Comparison of ENCODE assay signal across 23 cellular contexts in the genomic region with DNA sequence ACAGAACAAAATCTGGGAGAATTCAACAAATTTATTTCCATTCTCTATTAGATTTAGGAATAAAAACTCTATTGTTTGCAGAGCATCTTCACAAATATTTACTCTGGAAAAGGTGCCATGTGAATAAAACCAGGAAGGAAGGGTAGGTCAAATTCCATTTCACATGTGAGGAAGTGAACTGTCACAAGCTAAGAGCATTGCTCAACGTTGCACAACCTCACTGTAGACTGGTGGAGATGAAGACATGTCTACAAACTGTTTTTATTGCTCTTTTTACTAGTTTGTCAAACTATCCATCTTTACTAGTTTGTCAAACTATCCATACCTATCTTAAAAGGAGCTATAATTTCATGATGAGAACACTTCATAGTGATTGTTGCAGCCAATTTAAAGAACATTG.
A peak's percentile ranks its signal among the peaks of the same experiment; 100 is the strongest.
DNase-seq lines count a peak whose midpoint lies in the region; ATAC-seq and TF ChIP-seq lines count a peak whose summit lies in the region.
"Had no signal": no experiment of that assay in that cellular context is flagged by ENCODE, and none has a peak within 500 bp of the region (broad histone marks: within the 10 kb centered on the region; RNA-seq: fewer than 3 reads in every experiment).

No MANE protein-coding gene starts in this region.

- intact Hi-C loops in naive thymus-derived CD4-positive, alpha-beta T cell (cut with micrococcal nuclease) = no loop called here

- WGBS in liver = 6% methylated on average over 1 of the region's 1 CpG

- no peaks in the 10 kb centered on the region for H3K27me3 Mint-ChIP-seq in naive thymus-derived CD4-positive, alpha-beta T cell

- no peaks in the 10 kb centered on the region for H3K36me3 Mint-ChIP-seq in naive thymus-derived CD4-positive, alpha-beta T cell

- TF ChIP-seq RAD21 in liver (IDR thresholded peaks at IDR 0.05) = peak; percentile 55 to 63

- no peak overlapping the region for H3K27ac ChIP-seq in liver (ENCODE audit: low read depth in 1 of 2, low read length in 2 of 2)
- H3K27ac ChIP-seq in naive thymus-derived CD4-positive, alpha-beta T cell (ENCODE audit: low read depth, low read length) = no peak overlapping the region
- H3K27ac ChIP-seq: left ventricle myocardium inferior, Peyer's patch, stomach, upper lobe of left lung had no signal

- H3K9me3 Mint-ChIP-seq in naive thymus-derived CD4-positive, alpha-beta T cell = peaks cover 0 to 9% (median 0%) of the 10 kb centered on the region in 11 donors
- H3K9me3 Mint-ChIP-seq: activated T-cell treated with anti-CD3 and anti-CD28 coated beads, Interleukin-2, amount 50 U/mL, for 4 hours; H9 had no signal

- H3K4me1 ChIP-seq in adipocyte (ENCODE audit: control insufficient read depth, insufficient read depth, low read length) (no peaks in the 10 kb centered on the region), liver (ENCODE audit: control insufficient read depth in 4 of 4, insufficient read depth in 4 of 4, low read length in 3 of 4) (peaks cover 0 to 7% (median 3%) of the 10 kb centered on the region in 4 donors)
- H3K4me1 ChIP-seq in naive thymus-derived CD4-positive, alpha-beta T cell (ENCODE audit: control insufficient read depth in 2 of 2, insufficient read depth in 2 of 2, low read length in 2 of 2) = no peaks in the 10 kb centered on the region
- H3K4me1 ChIP-seq: left ventricle myocardium inferior, Peyer's patch, stomach, upper lobe of left lung had no signal

- POLR2A ChIA-PET in naive thymus-derived CD4-positive, alpha-beta T cell (lab: Charles Lee) = no interaction called here

- no peak for ATAC-seq in HG03457 (IDR thresholded peaks at IDR 0.05; ENCODE audit: unreplicated experiment)
- ATAC-seq in naive thymus-derived CD4-positive, alpha-beta T cell = no peak
- ATAC-seq: activated CD4-positive, CD25-positive, alpha-beta regulatory T cell treated with anti-CD3 and anti-CD28 coated beads, Interleukin-2, amount 50 U/mL, for 24 hours; activated T-cell treated with anti-CD3 and anti-CD28 coated beads, Interleukin-2, amount 50 U/mL, for 4 hours; esophagus mucosa; mucosa of descending colon had no signal

- H3K4me3 Mint-ChIP-seq in naive thymus-derived CD4-positive, alpha-beta T cell = no peak overlapping the region
- H3K4me3 Mint-ChIP-seq: activated T-cell treated with anti-CD3 and anti-CD28 coated beads, Interleukin-2, amount 50 U/mL, for 4 hours; H9 had no signal

- DNase-seq in GF-D8 (lab: John Stamatoyannopoulos, UW) (peak; percentile 47), MV-4-11 (lab: John Stamatoyannopoulos, UW) (peak; percentile 79), adipocyte (ENCODE audit: low read depth) (peak; percentile 36), occipital lobe (lab: John Stamatoyannopoulos, UW) (no peak), H7 (no peak)
- no peak for DNase-seq in naive thymus-derived CD4-positive, alpha-beta T cell
- DNase-seq: activated naive CD4-positive, alpha-beta T cell treated with Interleukin-2 at 50 U/mL for 16 hours; activated T-cell treated with anti-CD3 and anti-CD28 coated beads, Interleukin-2, amount 50 U/mL, for 4 hours; caudate nucleus; effector CD4-positive, alpha-beta T cell; H9; left ventricle myocardium inferior; mucosa of descending colon; NCI-H1694; NCI-H82; Peyer's patch; stimulated activated CD4-positive, alpha-beta T cell treated with anti-CD3 and anti-CD28 coated beads, Interleukin-4, amount 100 ng/mL, for 4 hours; stomach; upper lobe of left lung had no signal

- H3K4me3 ChIP-seq in adipocyte (ENCODE audit: low read length) = no peak overlapping the region
- H3K4me3 ChIP-seq in liver (ENCODE audit: low read depth in 1 of 3, low read length in 3 of 3) = no peak overlapping the region
- no peak overlapping the region for H3K4me3 ChIP-seq in naive thymus-derived CD4-positive, alpha-beta T cell (ENCODE audit: low read length)
- no peak overlapping the region for H3K4me3 ChIP-seq in H7 (ENCODE audit: insufficient read depth, low read depth, low read length)
- H3K4me3 ChIP-seq: left ventricle myocardium inferior, mucosa of descending colon, Peyer's patch, stomach, upper lobe of left lung had no signal

- H3K36me3 ChIP-seq in adipocyte (ENCODE audit: control insufficient read depth, insufficient read depth, low read length, severe bottlenecking) (no peaks in the 10 kb centered on the region), liver (ENCODE audit: control insufficient read depth in 4 of 4, insufficient read depth in 3 of 4, low read depth in 1 of 4, low read length in 3 of 4) (no peaks in the 10 kb centered on the region), H7 (replicated peaks; ENCODE audit: control insufficient read depth, insufficient read depth, low read length) (no peaks in the 10 kb centered on the region)
- no peaks in the 10 kb centered on the region for H3K36me3 ChIP-seq in naive thymus-derived CD4-positive, alpha-beta T cell (ENCODE audit: control insufficient read depth in 2 of 3, insufficient read depth in 3 of 3, low read length in 3 of 3)
- H3K36me3 ChIP-seq: left ventricle myocardium inferior, Peyer's patch, stomach, upper lobe of left lung had no signal

- H3K9me3 ChIP-seq in adipocyte (ENCODE audit: control insufficient read depth, low read length) (no peaks in the 10 kb centered on the region), liver (ENCODE audit: control insufficient read depth in 4 of 4, low read length in 3 of 4) (no peaks in the 10 kb centered on the region)
- peaks cover 0 to 5% (median 0%) of the 10 kb centered on the region in 3 experiments for H3K9me3 ChIP-seq in naive thymus-derived CD4-positive, alpha-beta T cell (ENCODE audit: control insufficient read depth in 2 of 3, low read length in 3 of 3)
- H3K9me3 ChIP-seq: left ventricle myocardium inferior, mucosa of descending colon, Peyer's patch, upper lobe of left lung had no signal

- H3K27me3 ChIP-seq in adipocyte (replicated peaks; ENCODE audit: control insufficient read depth, insufficient read depth, low read length) (no peaks in the 10 kb centered on the region), liver (ENCODE audit: control insufficient read depth in 4 of 4, insufficient read depth in 4 of 4, low read length in 3 of 4) (no peaks in the 10 kb centered on the region), H7 (ENCODE audit: control insufficient read depth, insufficient read depth, low read length) (no peaks in the 10 kb centered on the region)
- H3K27me3 ChIP-seq in naive thymus-derived CD4-positive, alpha-beta T cell (ENCODE audit: control insufficient read depth in 2 of 2, insufficient read depth in 2 of 2, low read length in 2 of 2) = no peaks in the 10 kb centered on the region
- H3K27me3 ChIP-seq: Peyer's patch, stomach, upper lobe of left lung had no signal

- TF ChIP-seq CTCF in liver (IDR thresholded peaks at IDR 0.05; ENCODE audit: low read depth, low read length, missing input control) = no peak

- CTCF ChIA-PET in naive thymus-derived CD4-positive, alpha-beta T cell (lab: Charles Lee) = no interaction called here

- no peak overlapping the region for H3K27ac Mint-ChIP-seq in naive thymus-derived CD4-positive, alpha-beta T cell
- H3K27ac Mint-ChIP-seq: H9 had no signal

- no peaks in the 10 kb centered on the region for H3K4me1 Mint-ChIP-seq in naive thymus-derived CD4-positive, alpha-beta T cell
- H3K4me1 Mint-ChIP-seq: H9 had no signal

- no peak overlapping the region for H3K9ac ChIP-seq in adipocyte (ENCODE audit: low read length)
- H3K9ac ChIP-seq in liver (ENCODE audit: low read depth in 1 of 2, low read length in 2 of 2) = no peak overlapping the region

TF ChIP-seq in liver, 16 proteins besides CTCF, POLR2A, EP300 and RAD21 (continues in another document):
- TF ChIP-seq YY1 (IDR thresholded peaks at IDR 0.05) (peak; percentile 74), EGR1 (IDR thresholded peaks at IDR 0.05; ENCODE audit: low read depth in 2 of 2) (peak in 1 of 2 donors; percentile 74), TAF1 (conservative IDR thresholded peaks at IDR 0.05) (no peak), GABPA (IDR thresholded peaks at IDR 0.05 in 1 of 2, conservative IDR thresholded peaks at IDR 0.05 in 1 of 2) (peak in 1 of 2 donors; percentile 73), FOXA1 (IDR thresholded peaks at IDR 0.05) (peak; percentile 76), HNF4G (IDR thresholded peaks at IDR 0.05) (peak; percentile 86), NR2F2 (IDR thresholded peaks at IDR 0.05) (peak; percentile 8), JUND (IDR thresholded peaks at IDR 0.05) (peak; percentile 69 to 82), SP1 (IDR thresholded peaks at IDR 0.05) (peak; percentile 87), RXRA (IDR thresholded peaks at IDR 0.05) (peak; percentile 54 to 79), HNF4A (conservative IDR thresholded peaks at IDR 0.05) (peak; percentile 95 to 98)
- TF ChIP-seq, protein P1, sequence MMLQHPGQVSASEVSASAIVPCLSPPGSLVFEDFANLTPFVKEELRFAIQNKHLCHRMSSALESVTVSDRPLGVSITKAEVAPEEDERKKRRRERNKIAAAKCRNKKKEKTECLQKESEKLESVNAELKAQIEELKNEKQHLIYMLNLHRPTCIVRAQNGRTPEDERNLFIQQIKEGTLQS (IDR thresholded peaks at IDR 0.05) = no peak
- TF ChIP-seq, protein P2, sequence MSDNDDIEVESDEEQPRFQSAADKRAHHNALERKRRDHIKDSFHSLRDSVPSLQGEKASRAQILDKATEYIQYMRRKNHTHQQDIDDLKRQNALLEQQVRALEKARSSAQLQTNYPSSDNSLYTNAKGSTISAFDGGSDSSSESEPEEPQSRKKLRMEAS (IDR thresholded peaks at IDR 0.05) = peak; percentile 87

Comparison
In these comparisons a context has a peak if more than half of its experiments do, and no peak if none do; other contexts are left out.
1. DNase-seq: peak in GF-D8 (single experiment), MV-4-11 (single experiment) and adipocyte (single experiment); none in occipital lobe (single experiment), naive thymus-derived CD4-positive, alpha-beta T cell (0 of 9) and H7 (single experiment).